ENCODE assay signal across 8 cellular contexts in the genomic region with DNA sequence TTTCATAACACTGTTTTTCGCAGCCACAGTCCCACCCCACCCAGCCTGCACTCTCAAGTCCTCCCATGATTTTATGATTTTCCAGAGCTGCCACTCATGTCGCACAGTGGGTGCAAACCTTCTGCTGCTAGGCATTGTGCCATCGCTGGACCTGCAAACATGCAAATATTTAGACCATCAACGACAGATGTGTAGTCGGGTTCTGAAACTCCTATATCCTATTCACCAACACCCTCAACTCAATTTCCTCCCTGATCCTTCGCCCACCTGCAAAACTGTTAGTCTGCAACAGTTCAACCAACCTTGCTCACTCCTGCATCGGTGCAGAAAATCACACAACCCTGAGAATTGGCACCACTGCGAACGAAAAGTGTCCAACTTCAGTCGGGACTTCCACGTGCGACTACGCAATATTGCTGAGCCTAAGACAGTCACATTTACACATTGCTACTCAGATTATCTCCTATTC.
DNase-seq lines count a peak whose midpoint lies in the region; ATAC-seq and TF ChIP-seq lines count a peak whose summit lies in the region.

No MANE protein-coding gene starts in this region.

- DNase-seq in GM10266 (ENCODE audit: extremely low spot score) (peak; percentile 19), fibroblast of pulmonary artery (ENCODE audit: low read depth) (peak; percentile 10), nucleus accumbens (lab: John Stamatoyannopoulos, UW) (peak in 39 of 56 donors; percentile 4 to 76 (median 51)), OCI-M1 (lab: John Stamatoyannopoulos, UW) (no peak)
- DNase-seq in activated CD4-positive, alpha-beta T cell treated with anti-CD3 and anti-CD28 coated beads, Interleukin-2, amount 50 U/mL, for 1 hour = peak; percentile 2

- TF ChIP-seq CTCF in GM10266 (IDR thresholded peaks at IDR 0.05; ENCODE audit: control insufficient read depth, insufficient read depth, low read depth, missing control alignments) = no peak
- TF ChIP-seq CTCF in fibroblast of pulmonary artery (IDR thresholded peaks at IDR 0.05; ENCODE audit: low read length, missing control alignments) = no peak

- H3K4me3 ChIP-seq in fibroblast of pulmonary artery (replicated peaks; ENCODE audit: low read depth, low read length) = peak overlapping the region; percentile 89

- peak; percentile 2 for ATAC-seq in HG03432 (IDR thresholded peaks at IDR 0.05; ENCODE audit: unreplicated experiment)
- no peak for ATAC-seq in GM19467 (IDR thresholded peaks at IDR 0.05; ENCODE audit: unreplicated experiment)
- no peak for ATAC-seq in HG03159 (IDR thresholded peaks at IDR 0.05; ENCODE audit: unreplicated experiment)
